In genomic region chr19:55939206-55939605, GRCh38 we compare ENCODE assay signal across 8 cellular contexts. TPM values are rescaled to one million over a fixed set of nuclear protein-coding genes. Genes with fewer than 3 reads are reported as not detected.
"Had no signal": no experiment of that assay in that cellular context is flagged by ENCODE, and none has a peak within 500 bp of the region (broad histone marks: within the 10 kb centered on the region; RNA-seq: fewer than 3 reads in every experiment).

No MANE protein-coding gene starts in this region.

- H3K27ac Mint-ChIP-seq: H9 had no signal

- H3K4me1 Mint-ChIP-seq: H9 had no signal

- H3K4me3 Mint-ChIP-seq: H9 had no signal

- DNase-seq: GM23248, GOT3, H9, HCEC 1CT, IMR-90 had no signal

- H2AFZ ChIP-seq: GM23248 had no signal

- H3K27ac ChIP-seq: GM23248 had no signal

- ATAC-seq: K562 had no signal

- H3K9ac ChIP-seq: GM23248 had no signal

- H3K4me3 ChIP-seq: GM23248, K562 had no signal

RNA-seq across cellular contexts. Expression of gene NLRP13, which starts 7.1 kb away (rescaled TPM):
- total RNA-seq: GM23248, H4, H9, HT-29, IMR-90, K562 had no signal
- polyA plus RNA-seq: GM23248, IMR-90, K562 had no signal

RNA-seq across cellular contexts. Expression of gene NLRP8, which starts 8.4 kb away (rescaled TPM):
- total RNA-seq: GM23248, H4, H9, HT-29, IMR-90, K562 had no signal
- polyA plus RNA-seq: GM23248, IMR-90, K562 had no signal

RNA-seq across cellular contexts. Expression of gene NLRP5, which starts 47.4 kb away (rescaled TPM):
- total RNA-seq: GM23248, H9, HT-29, IMR-90 had no signal
- polyA plus RNA-seq: GM23248, IMR-90 had no signal
